Comparison of ENCODE assay signal across 1 cellular context in genomic region chr12:237026-237815, GRCh38.
TF ChIP-seq lines count a peak whose summit lies in the region.

No MANE protein-coding gene starts in this region.

TF ChIP-seq in HepG2, 621 proteins besides CTCF, POLR2A, EP300 and RAD21 (continued from another document and continues in another):
- TF ChIP-seq ZBED4 (CRISPR knock-in tag; IDR thresholded peaks at IDR 0.05; ENCODE audit: borderline replicate concordance) (no peak), ZNF17 (CRISPR knock-in tag; IDR thresholded peaks at IDR 0.05) (no peak), MLLT10 (CRISPR knock-in tag; IDR thresholded peaks at IDR 0.05) (no peak), FOXO4 (CRISPR knock-in tag; conservative IDR thresholded peaks at IDR 0.05) (no peak), SIN3B (IDR thresholded peaks at IDR 0.05; ENCODE audit: low read length) (no peak), ZNF790 (CRISPR knock-in tag; IDR thresholded peaks at IDR 0.05; ENCODE audit: borderline replicate concordance) (no peak), IRF2 (CRISPR knock-in tag; IDR thresholded peaks at IDR 0.05) (0 out of 2 replicates have a peak, but pooled peaks have one; percentile 17), ZNF431 (CRISPR knock-in tag; IDR thresholded peaks at IDR 0.05; ENCODE audit: borderline replicate concordance, low read depth) (no peak), RARG (CRISPR knock-in tag; IDR thresholded peaks at IDR 0.05; ENCODE audit: low read depth) (no peak), ZFP90 (CRISPR knock-in tag; IDR thresholded peaks at IDR 0.05; ENCODE audit: borderline replicate concordance) (0 out of 2 replicates have a peak, but pooled peaks have one; percentile 26), CCDC6 (CRISPR knock-in tag; IDR thresholded peaks at IDR 0.05) (0 out of 2 replicates have a peak, but pooled peaks have one; percentile 20), YY1 (IDR thresholded peaks at IDR 0.05; ENCODE audit: insufficient read depth, insufficient replicate concordance, low read depth, low read length) (no peak), NCOA5 (CRISPR knock-in tag; IDR thresholded peaks at IDR 0.05) (no peak), BCLAF1 (IDR thresholded peaks at IDR 0.05) (no peak), TCF7 (IDR thresholded peaks at IDR 0.05; ENCODE audit: low read depth) (no peak), SALL2 (CRISPR knock-in tag; IDR thresholded peaks at IDR 0.05) (no peak), GMEB2 (CRISPR knock-in tag; IDR thresholded peaks at IDR 0.05; ENCODE audit: low read depth) (no peak), ZNF230 (CRISPR knock-in tag; IDR thresholded peaks at IDR 0.05) (peak; percentile 62; the same call in 1 of the 2 replicates), MAFG (CRISPR knock-in tag; IDR thresholded peaks at IDR 0.05) (no peak), HOXA7 (CRISPR knock-in tag; IDR thresholded peaks at IDR 0.05) (no peak), ZC3H4 (CRISPR knock-in tag; IDR thresholded peaks at IDR 0.05; ENCODE audit: borderline replicate concordance) (no peak), NFE2 (CRISPR knock-in tag; IDR thresholded peaks at IDR 0.05) (no peak), ZNF337 (CRISPR knock-in tag; IDR thresholded peaks at IDR 0.05; ENCODE audit: borderline replicate concordance, low read depth) (no peak), TP53 (CRISPR knock-in tag; conservative IDR thresholded peaks at IDR 0.05) (no peak), PHF8 (CRISPR knock-in tag; IDR thresholded peaks at IDR 0.05) (no peak), HMG20B (CRISPR knock-in tag; conservative IDR thresholded peaks at IDR 0.05) (no peak), ZFAT (CRISPR knock-in tag; conservative IDR thresholded peaks at IDR 0.05) (no peak), MYC (CRISPR knock-in tag; IDR thresholded peaks at IDR 0.05; ENCODE audit: borderline replicate concordance) (no peak), KDM5A (IDR thresholded peaks at IDR 0.05; ENCODE audit: borderline replicate concordance, low read length) (no peak), ZNF383 (CRISPR knock-in tag; IDR thresholded peaks at IDR 0.05; ENCODE audit: borderline replicate concordance) (no peak), SETDB1 (CRISPR knock-in tag; IDR thresholded peaks at IDR 0.05; ENCODE audit: borderline replicate concordance) (no peak), ZNF746 (CRISPR knock-in tag; IDR thresholded peaks at IDR 0.05) (no peak), ZNF451 (CRISPR knock-in tag; IDR thresholded peaks at IDR 0.05) (no peak; the same call in 1 of the 2 replicates), PAF1 (CRISPR knock-in tag; IDR thresholded peaks at IDR 0.05) (no peak), BORCS8-MEF2B (CRISPR knock-in tag; IDR thresholded peaks at IDR 0.05) (peak; percentile 18; the same call in 1 of the 2 replicates), ZNF280D (CRISPR knock-in tag; IDR thresholded peaks at IDR 0.05) (no peak), SP2 (CRISPR knock-in tag; IDR thresholded peaks at IDR 0.05) (no peak), ZNF577 (CRISPR knock-in tag; IDR thresholded peaks at IDR 0.05; ENCODE audit: borderline replicate concordance, low read depth) (no peak)
- TF ChIP-seq, protein P1, sequence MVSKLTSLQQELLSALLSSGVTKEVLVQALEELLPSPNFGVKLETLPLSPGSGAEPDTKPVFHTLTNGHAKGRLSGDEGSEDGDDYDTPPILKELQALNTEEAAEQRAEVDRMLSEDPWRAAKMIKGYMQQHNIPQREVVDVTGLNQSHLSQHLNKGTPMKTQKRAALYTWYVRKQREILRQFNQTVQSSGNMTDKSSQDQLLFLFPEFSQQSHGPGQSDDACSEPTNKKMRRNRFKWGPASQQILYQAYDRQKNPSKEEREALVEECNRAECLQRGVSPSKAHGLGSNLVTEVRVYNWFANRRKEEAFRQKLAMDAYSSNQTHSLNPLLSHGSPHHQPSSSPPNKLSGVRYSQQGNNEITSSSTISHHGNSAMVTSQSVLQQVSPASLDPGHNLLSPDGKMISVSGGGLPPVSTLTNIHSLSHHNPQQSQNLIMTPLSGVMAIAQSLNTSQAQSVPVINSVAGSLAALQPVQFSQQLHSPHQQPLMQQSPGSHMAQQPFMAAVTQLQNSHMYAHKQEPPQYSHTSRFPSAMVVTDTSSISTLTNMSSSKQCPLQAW (CRISPR knock-in tag; IDR thresholded peaks at IDR 0.05), result peak; percentile 20
- TF ChIP-seq, protein P2, sequence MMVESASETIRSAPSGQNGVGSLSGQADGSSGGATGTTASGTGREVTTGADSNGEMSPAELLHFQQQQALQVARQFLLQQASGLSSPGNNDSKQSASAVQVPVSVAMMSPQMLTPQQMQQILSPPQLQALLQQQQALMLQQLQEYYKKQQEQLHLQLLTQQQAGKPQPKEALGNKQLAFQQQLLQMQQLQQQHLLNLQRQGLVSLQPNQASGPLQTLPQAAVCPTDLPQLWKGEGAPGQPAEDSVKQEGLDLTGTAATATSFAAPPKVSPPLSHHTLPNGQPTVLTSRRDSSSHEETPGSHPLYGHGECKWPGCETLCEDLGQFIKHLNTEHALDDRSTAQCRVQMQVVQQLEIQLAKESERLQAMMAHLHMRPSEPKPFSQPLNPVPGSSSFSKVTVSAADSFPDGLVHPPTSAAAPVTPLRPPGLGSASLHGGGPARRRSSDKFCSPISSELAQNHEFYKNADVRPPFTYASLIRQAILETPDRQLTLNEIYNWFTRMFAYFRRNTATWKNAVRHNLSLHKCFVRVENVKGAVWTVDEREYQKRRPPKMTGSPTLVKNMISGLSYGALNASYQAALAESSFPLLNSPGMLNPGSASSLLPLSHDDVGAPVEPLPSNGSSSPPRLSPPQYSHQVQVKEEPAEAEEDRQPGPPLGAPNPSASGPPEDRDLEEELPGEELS (CRISPR knock-in tag; IDR thresholded peaks at IDR 0.05), result no peak
- TF ChIP-seq, protein P3, sequence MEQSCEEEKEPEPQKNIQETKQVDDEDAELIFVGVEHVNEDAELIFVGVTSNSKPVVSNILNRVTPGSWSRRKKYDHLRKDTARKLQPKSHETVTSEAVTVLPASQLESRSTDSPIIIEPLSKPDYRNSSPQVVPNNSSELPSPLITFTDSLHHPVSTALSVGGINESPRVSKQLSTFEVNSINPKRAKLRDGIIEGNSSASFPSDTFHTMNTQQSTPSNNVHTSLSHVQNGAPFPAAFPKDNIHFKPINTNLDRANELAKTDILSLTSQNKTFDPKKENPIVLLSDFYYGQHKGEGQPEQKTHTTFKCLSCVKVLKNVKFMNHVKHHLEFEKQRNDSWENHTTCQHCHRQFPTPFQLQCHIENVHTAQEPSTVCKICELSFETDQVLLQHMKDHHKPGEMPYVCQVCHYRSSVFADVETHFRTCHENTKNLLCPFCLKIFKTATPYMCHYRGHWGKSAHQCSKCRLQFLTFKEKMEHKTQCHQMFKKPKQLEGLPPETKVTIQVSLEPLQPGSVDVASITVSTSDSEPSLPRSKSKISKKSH (CRISPR knock-in tag; IDR thresholded peaks at IDR 0.05; ENCODE audit: borderline replicate concordance), result no peak
- TF ChIP-seq, protein P4, sequence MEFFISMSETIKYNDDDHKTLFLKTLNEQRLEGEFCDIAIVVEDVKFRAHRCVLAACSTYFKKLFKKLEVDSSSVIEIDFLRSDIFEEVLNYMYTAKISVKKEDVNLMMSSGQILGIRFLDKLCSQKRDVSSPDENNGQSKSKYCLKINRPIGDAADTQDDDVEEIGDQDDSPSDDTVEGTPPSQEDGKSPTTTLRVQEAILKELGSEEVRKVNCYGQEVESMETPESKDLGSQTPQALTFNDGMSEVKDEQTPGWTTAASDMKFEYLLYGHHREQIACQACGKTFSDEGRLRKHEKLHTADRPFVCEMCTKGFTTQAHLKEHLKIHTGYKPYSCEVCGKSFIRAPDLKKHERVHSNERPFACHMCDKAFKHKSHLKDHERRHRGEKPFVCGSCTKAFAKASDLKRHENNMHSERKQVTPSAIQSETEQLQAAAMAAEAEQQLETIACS (CRISPR knock-in tag; IDR thresholded peaks at IDR 0.05), result no peak
